ENCODE assay signal across 8 cellular contexts in genomic region chr2:17877811-17878221, GRCh38. TPM values are rescaled to one million over a fixed set of nuclear protein-coding genes. Genes with fewer than 3 reads are reported as not detected.
DNase-seq lines count a peak whose midpoint lies in the region; ATAC-seq, FAIRE-seq and TF ChIP-seq lines count a peak whose summit lies in the region.

No MANE protein-coding gene starts in this region.

- in situ Hi-C loops in IMR-90 (cut with MboI; ENCODE audit: low sequenced_read_pairs): no loop called here

- POLR2A ChIA-PET in IMR-90 (lab: Charles Lee; ENCODE audit: unreplicated experiment): no interaction called here

- BruUV-seq in IMR-90 (replicated peaks; lab: Mats Ljungman, UMichigan): no TSS peak

- no peak overlapping the region for H3K14ac ChIP-seq in IMR-90 (replicated peaks; ENCODE audit: low read depth, low read length)

- no peak for FAIRE-seq in kidney (lab: Jason Lieb, UNC)

- no peak overlapping the region for H3K56ac ChIP-seq in IMR-90 (ENCODE audit: extremely low read depth, insufficient read depth, low read length)

- DNase-seq in GM10266 (ENCODE audit: extremely low spot score) (peak; percentile 44), IMR-90 (no peak), ascending aorta (ENCODE audit: low spot score in 2 of 2) (peak in 1 of 2 donors; percentile 66), kidney (no peak), OCI-M1 (lab: John Stamatoyannopoulos, UW) (no peak)
- DNase-seq in stimulated activated CD4-positive, alpha-beta T cell treated with anti-CD3 and anti-CD28 coated beads, Interleukin-1b, Interleukin-23, amount 100 ng/mL, for 48 hours: no peak

- no peak for TF ChIP-seq RAD21 in IMR-90 (IDR thresholded peaks at IDR 0.05; ENCODE audit: low read length)

- peak overlapping the region; percentile 89 for H2AFZ ChIP-seq in IMR-90 (replicated peaks; ENCODE audit: low read length, poor library complexity)

- no peaks in the 10 kb centered on the region for H3K9me3 ChIP-seq in IMR-90 (ENCODE audit: control insufficient read depth, insufficient read depth, low read length)
- no peaks in the 10 kb centered on the region for H3K9me3 ChIP-seq in ascending aorta
- H3K9me3 ChIP-seq in kidney (ENCODE audit: control insufficient read depth in 1 of 2, low read length in 2 of 2): no peaks in the 10 kb centered on the region
- no peaks in the 10 kb centered on the region for H3K9me3 ChIP-seq in thymus (ENCODE audit: control insufficient read depth)

- ATAC-seq in GM21423 (IDR thresholded peaks at IDR 0.05; ENCODE audit: unreplicated experiment): peak; percentile 20
- ATAC-seq in IMR-90 (ENCODE audit: low read depth): no peak

- no peak overlapping the region for H2BK20ac ChIP-seq in IMR-90 (ENCODE audit: low read depth, low read length)

- H3K9ac ChIP-seq in IMR-90 (ENCODE audit: low read depth, low read length) (no peak overlapping the region), kidney (ENCODE audit: low read length in 2 of 2) (peak overlapping the region in 1 of 2 donors; percentile 3)

- H3K27ac ChIP-seq in IMR-90 (ENCODE audit: insufficient read depth, low read length) (no peak overlapping the region), ascending aorta (peak overlapping the region; percentile 60 to 81), kidney (ENCODE audit: low read depth in 2 of 2, low read length in 2 of 2) (no peak overlapping the region), thymus (ENCODE audit: low read depth) (no peak overlapping the region)

- intact Hi-C loops in IMR-90 (cut with micrococcal nuclease): loop anchor here (1.0 to 5.0 kb wide), 2 partner anchors 99 to 500 kb away; no protein-coding TSS in a partner anchor
- intact Hi-C loops in ascending aorta (cut with DNase I): loop anchor here (2.0 kb wide), 2 partner anchors 57 to 123 kb away; partner anchors contain the start of gene GEN1
- intact Hi-C loops in kidney (cut with DNase I): no loop called here

- no peak overlapping the region for H2BK120ac ChIP-seq in IMR-90 (ENCODE audit: low read depth, low read length)

- WGBS in IMR-90 (ENCODE audit: extremely low coverage in 2 of 2, insufficient read length in 1 of 2), 2 experiments: 7% methylated on average over 8 of the region's 20 CpGs; no CpG with 5 or more reads in 1 of the 2 experiments
- WGBS in thymus: 2% methylated on average over 20 of the region's 20 CpGs

- no peak overlapping the region for H3K18ac ChIP-seq in IMR-90 (ENCODE audit: low read depth, low read length)

- no peak overlapping the region for H4K5ac ChIP-seq in IMR-90 (ENCODE audit: low read depth, low read length)

- H3K79me1 ChIP-seq in IMR-90 (ENCODE audit: low read depth in 1 of 2, low read length in 2 of 2): peaks cover 0 to 5% of the 10 kb centered on the region in 2 experiments; a peak in 1 of 4 replicates

- no peak overlapping the region for H2AK5ac ChIP-seq in IMR-90 (ENCODE audit: low read depth, low read length)

- dilution Hi-C loops in IMR-90 (cut with HindIII; ENCODE audit: low sequenced_read_pairs, unreplicated experiment): no loop called here

- H3K4me3 ChIP-seq in IMR-90 (ENCODE audit: insufficient read depth, low read depth, low read length) (peak overlapping the region; percentile 83), ascending aorta (peak overlapping the region; percentile 79 to 93), kidney (ENCODE audit: low read length in 2 of 2) (peak overlapping the region; percentile 61 to 66), thymus (ENCODE audit: low read length) (peak overlapping the region; percentile 54)

- H3K9me1 ChIP-seq in IMR-90 (ENCODE audit: insufficient read depth, low read length): peaks cover 6% of the 10 kb centered on the region; the same call in 1 of the 2 replicates

- TF ChIP-seq CTCF in GM10266 (IDR thresholded peaks at IDR 0.05; ENCODE audit: control insufficient read depth, insufficient read depth, low read depth, missing control alignments) (no peak), IMR-90 (conservative IDR thresholded peaks at IDR 0.05; ENCODE audit: low read depth, low read length) (no peak), ascending aorta (IDR thresholded peaks at IDR 0.05) (no peak), kidney (IDR thresholded peaks at IDR 0.05; ENCODE audit: borderline replicate concordance, extremely low read depth, insufficient read depth) (no peak)

- H4K8ac ChIP-seq in IMR-90 (ENCODE audit: low read depth in 2 of 2, low read length in 2 of 2): no peak overlapping the region

- no peaks in the 10 kb centered on the region for H3K36me3 ChIP-seq in IMR-90 (ENCODE audit: control insufficient read depth, insufficient read depth, low read length)
- H3K36me3 ChIP-seq in ascending aorta: no peaks in the 10 kb centered on the region
- no peaks in the 10 kb centered on the region for H3K36me3 ChIP-seq in kidney (ENCODE audit: control insufficient read depth in 1 of 2, insufficient read depth in 2 of 2, low read length in 2 of 2)
- no peaks in the 10 kb centered on the region for H3K36me3 ChIP-seq in thymus (ENCODE audit: control insufficient read depth, insufficient read depth)

- no peaks in the 10 kb centered on the region for H4K20me1 ChIP-seq in IMR-90 (ENCODE audit: insufficient read depth, low read length)

- peaks cover 41% of the 10 kb centered on the region for H3K27me3 ChIP-seq in IMR-90 (ENCODE audit: control insufficient read depth, insufficient read depth, low read length)
- no peaks in the 10 kb centered on the region for H3K27me3 ChIP-seq in ascending aorta
- peaks cover 53% of the 10 kb centered on the region for H3K27me3 ChIP-seq in thymus (ENCODE audit: control insufficient read depth, insufficient read depth)

- H2BK5ac ChIP-seq in IMR-90 (ENCODE audit: low read depth, low read length, poor library complexity, severe bottlenecking): no peak overlapping the region

- H3K4me1 ChIP-seq in IMR-90 (ENCODE audit: control insufficient read depth, insufficient read depth, low read length): no peaks in the 10 kb centered on the region
- H3K4me1 ChIP-seq in ascending aorta: peaks cover 0 to 7% of the 10 kb centered on the region in 2 donors
- H3K4me1 ChIP-seq in kidney (ENCODE audit: control insufficient read depth in 1 of 2, insufficient read depth in 1 of 2, low read depth in 1 of 2, low read length in 2 of 2): peaks cover 0 to 7% of the 10 kb centered on the region in 2 donors
- peaks cover 5% of the 10 kb centered on the region for H3K4me1 ChIP-seq in thymus (ENCODE audit: control insufficient read depth, insufficient read depth, low read length)

- no peak for TF ChIP-seq POLR2A in IMR-90 (IDR thresholded peaks at IDR 0.05; ENCODE audit: low read depth, low read length)

- H2AK9ac ChIP-seq in IMR-90 (replicated peaks; ENCODE audit: low read depth, low read length, poor library complexity): no peak overlapping the region

- peak overlapping the region; percentile 57; the same call in 1 of the 2 replicates for H3K23ac ChIP-seq in IMR-90 (ENCODE audit: low read depth, low read length)

- H3K4me2 ChIP-seq in IMR-90 (ENCODE audit: low read depth, low read length): peak overlapping the region; percentile 59

- CTCF ChIA-PET in IMR-90 (lab: Yijun Ruan, JAX): no interaction called here

- H3K4ac ChIP-seq in IMR-90 (ENCODE audit: low read depth, low read length): no peak overlapping the region

- no peak overlapping the region for H4K91ac ChIP-seq in IMR-90 (ENCODE audit: insufficient read depth, low read depth, low read length)

- no peak overlapping the region for H2BK15ac ChIP-seq in IMR-90 (ENCODE audit: low read depth, low read length)

TF ChIP-seq in IMR-90, 13 proteins besides CTCF, POLR2A, EP300 and RAD21:
- TF ChIP-seq FOS (IDR thresholded peaks at IDR 0.05; ENCODE audit: low read depth, low read length) (no peak), MAZ (IDR thresholded peaks at IDR 0.05; ENCODE audit: borderline replicate concordance, low read depth, low read length) (no peak), NFE2L2 (IDR thresholded peaks at IDR 0.05; ENCODE audit: low read depth, low read length) (no peak), RFX5 (IDR thresholded peaks at IDR 0.05; ENCODE audit: low read depth, low read length) (no peak), CEBPB (IDR thresholded peaks at IDR 0.05; ENCODE audit: low read depth, low read length) (no peak), BHLHE40 (IDR thresholded peaks at IDR 0.05; ENCODE audit: low read depth, low read length) (no peak)
- TF ChIP-seq, protein P1, sequence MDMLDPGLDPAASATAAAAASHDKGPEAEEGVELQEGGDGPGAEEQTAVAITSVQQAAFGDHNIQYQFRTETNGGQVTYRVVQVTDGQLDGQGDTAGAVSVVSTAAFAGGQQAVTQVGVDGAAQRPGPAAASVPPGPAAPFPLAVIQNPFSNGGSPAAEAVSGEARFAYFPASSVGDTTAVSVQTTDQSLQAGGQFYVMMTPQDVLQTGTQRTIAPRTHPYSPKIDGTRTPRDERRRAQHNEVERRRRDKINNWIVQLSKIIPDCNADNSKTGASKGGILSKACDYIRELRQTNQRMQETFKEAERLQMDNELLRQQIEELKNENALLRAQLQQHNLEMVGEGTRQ (IDR thresholded peaks at IDR 0.05; ENCODE audit: low read depth, low read length): no peak
- TF ChIP-seq, protein P2, sequence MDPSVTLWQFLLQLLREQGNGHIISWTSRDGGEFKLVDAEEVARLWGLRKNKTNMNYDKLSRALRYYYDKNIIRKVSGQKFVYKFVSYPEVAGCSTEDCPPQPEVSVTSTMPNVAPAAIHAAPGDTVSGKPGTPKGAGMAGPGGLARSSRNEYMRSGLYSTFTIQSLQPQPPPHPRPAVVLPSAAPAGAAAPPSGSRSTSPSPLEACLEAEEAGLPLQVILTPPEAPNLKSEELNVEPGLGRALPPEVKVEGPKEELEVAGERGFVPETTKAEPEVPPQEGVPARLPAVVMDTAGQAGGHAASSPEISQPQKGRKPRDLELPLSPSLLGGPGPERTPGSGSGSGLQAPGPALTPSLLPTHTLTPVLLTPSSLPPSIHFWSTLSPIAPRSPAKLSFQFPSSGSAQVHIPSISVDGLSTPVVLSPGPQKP (IDR thresholded peaks at IDR 0.05; ENCODE audit: borderline replicate concordance, low read depth, low read length): no peak

RNA-seq across cellular contexts. Expression of gene KCNS3, which starts 0.7 kb away (rescaled TPM):
- total RNA-seq in IMR-90 (2012; rRNA removed): 4.3 and 5.3 TPM in 2 replicates
- polyA plus RNA-seq in IMR-90 (2012; rRNA removed): 2.0 and 2.9 TPM in 2 replicates
- 0.83 and 0.95 TPM in 2 replicates for polyA plus RNA-seq in IMR-90 (2012; cell fraction: cytosol; rRNA removed)
- 1.4 and 2.4 TPM in 2 replicates for polyA plus RNA-seq in IMR-90 (2012; cell fraction: nucleus; rRNA removed; ENCODE audit: low replicate concordance)
- 6.7 TPM for total RNA-seq in ascending aorta
- total RNA-seq in kidney: 7.3 TPM
- polyA plus RNA-seq in kidney (ENCODE audit: insufficient read depth, low read depth, low replicate concordance): 4.4 TPM
- polyA plus RNA-seq in thymus: 0.68 TPM

Comparison
In these comparisons a context has a peak if more than half of its experiments do, and no peak if none do; other contexts are left out.
1. H3K27ac ChIP-seq: peak in ascending aorta (2 of 2); none in IMR-90 (single experiment), kidney (0 of 2) and thymus (single experiment).
2. Peak in every context shown above with its lines, with median percentiles within 50 percentile points of each other: H3K4me3 ChIP-seq.